In the genomic region with DNA sequence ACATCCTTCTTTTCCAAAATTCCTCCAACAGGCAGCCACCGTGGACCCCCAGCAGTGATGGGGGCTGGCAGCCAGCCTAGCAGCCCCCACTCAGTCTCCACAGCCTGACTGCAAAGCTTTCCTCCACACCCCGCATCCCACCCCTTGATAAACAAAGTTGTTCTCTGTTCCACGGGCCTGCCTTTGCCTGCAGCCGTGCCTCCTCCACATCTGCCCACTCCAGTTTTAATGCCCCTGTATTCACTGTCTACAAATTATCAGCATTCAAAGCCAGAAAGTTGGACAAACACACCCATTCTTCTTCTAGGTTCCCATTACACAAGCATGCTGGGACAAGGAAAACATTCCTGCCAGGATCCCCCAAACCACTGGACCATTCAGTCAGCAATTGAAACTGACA, we compare ENCODE assay signal across 21 cellular contexts.
"Had no signal": no experiment of that assay in that cellular context is flagged by ENCODE, and none has a peak within 500 bp of the region (broad histone marks: within the 10 kb centered on the region; RNA-seq: fewer than 3 reads in every experiment).

No MANE protein-coding gene starts in this region.

- ATAC-seq: effector memory CD8-positive, alpha-beta T cell; left lobe of liver; naive thymus-derived CD4-positive, alpha-beta T cell; psoas muscle; right cardiac atrium; stimulated activated naive B cell treated with anti-CD40 and anti-IgM and Interleukin-4, amounts not matched to agents 10 μg/mL and 1 μg/mL and 100 μg/mL, for 72 hours had no signal

- H3K4me1 ChIP-seq: psoas muscle, transverse colon had no signal

- H3K27ac ChIP-seq: psoas muscle, skin epidermis, spleen, transverse colon had no signal

- H3K27ac Mint-ChIP-seq: effector memory CD8-positive, alpha-beta T cell; naive thymus-derived CD4-positive, alpha-beta T cell; nephron; stimulated activated naive B cell treated with anti-CD40 and anti-IgM and Interleukin-4, amounts not matched to agents 10 μg/mL and 1 μg/mL and 100 μg/mL, for 72 hours; stimulated activated naive CD8-positive, alpha-beta T cell treated with anti-CD3 and anti-CD28 coated beads, Interleukin-15, Interleukin-2, amounts not matched to agents 100 ng/mL and 50 ng/mL, for 24 hours had no signal

- H3K4me3 Mint-ChIP-seq: effector memory CD8-positive, alpha-beta T cell; naive thymus-derived CD4-positive, alpha-beta T cell; nephron; stimulated activated naive B cell treated with anti-CD40 and anti-IgM and Interleukin-4, amounts not matched to agents 10 μg/mL and 1 μg/mL and 100 μg/mL, for 72 hours; stimulated activated naive CD8-positive, alpha-beta T cell treated with anti-CD3 and anti-CD28 coated beads, Interleukin-15, Interleukin-2, amounts not matched to agents 100 ng/mL and 50 ng/mL, for 24 hours had no signal

- H3K36me3 Mint-ChIP-seq: naive thymus-derived CD4-positive, alpha-beta T cell had no signal

- FAIRE-seq: endometrium, frontal cortex, keratinocyte had no signal

- H3K36me3 ChIP-seq: transverse colon had no signal

- H3K4me3 ChIP-seq: psoas muscle, skin epidermis, spleen, transverse colon had no signal

- H3K9me3 Mint-ChIP-seq: effector memory CD8-positive, alpha-beta T cell; naive thymus-derived CD4-positive, alpha-beta T cell; nephron; stimulated activated naive B cell treated with anti-CD40 and anti-IgM and Interleukin-4, amounts not matched to agents 10 μg/mL and 1 μg/mL and 100 μg/mL, for 72 hours; stimulated activated naive CD8-positive, alpha-beta T cell treated with anti-CD3 and anti-CD28 coated beads, Interleukin-15, Interleukin-2, amounts not matched to agents 100 ng/mL and 50 ng/mL, for 24 hours had no signal

- DNase-seq: cerebellar nuclear complex; cortex of kidney; effector memory CD8-positive, alpha-beta T cell; hypothalamus; mesendoderm; midbrain; naive thymus-derived CD4-positive, alpha-beta T cell; nucleus accumbens; psoas muscle; right cardiac atrium; spleen; stimulated activated CD4-positive, alpha-beta T cell treated with anti-CD3 and anti-CD28 coated beads, Interleukin-4, amount 100 ng/mL, for 4 hours; stimulated activated naive B cell treated with anti-CD40 and anti-IgM and Interleukin-4, amounts not matched to agents 10 μg/mL and 1 μg/mL and 100 μg/mL, for 72 hours; transverse colon had no signal

- H3K4me1 Mint-ChIP-seq: naive thymus-derived CD4-positive, alpha-beta T cell; nephron; stimulated activated naive B cell treated with anti-CD40 and anti-IgM and Interleukin-4, amounts not matched to agents 10 μg/mL and 1 μg/mL and 100 μg/mL, for 72 hours had no signal

- H3K9me3 ChIP-seq: psoas muscle, spleen, transverse colon had no signal

- H3K27me3 Mint-ChIP-seq: stimulated activated naive B cell treated with anti-CD40 and anti-IgM and Interleukin-4, amounts not matched to agents 10 μg/mL and 1 μg/mL and 100 μg/mL, for 72 hours; stimulated activated naive CD8-positive, alpha-beta T cell treated with anti-CD3 and anti-CD28 coated beads, Interleukin-15, Interleukin-2, amounts not matched to agents 100 ng/mL and 50 ng/mL, for 24 hours had no signal
